In genomic region chr6:20805027-20805426, GRCh38 we compare ENCODE assay signal across 24 cellular contexts.
DNase-seq lines count a peak whose midpoint lies in the region; ATAC-seq and TF ChIP-seq lines count a peak whose summit lies in the region.
"Had no signal": no experiment of that assay in that cellular context is flagged by ENCODE, and none has a peak within 500 bp of the region (broad histone marks: within the 10 kb centered on the region; RNA-seq: fewer than 3 reads in every experiment).

No MANE protein-coding gene starts in this region.

- TF ChIP-seq CTCF in cardiac muscle cell (IDR thresholded peaks at IDR 0.05; ENCODE audit: low read depth, low read length), result no peak
- no peak for TF ChIP-seq CTCF in heart right ventricle (IDR thresholded peaks at IDR 0.05)
- TF ChIP-seq CTCF in hepatocyte (IDR thresholded peaks at IDR 0.05; ENCODE audit: poor library complexity), result no peak
- TF ChIP-seq CTCF in GM10248 (IDR thresholded peaks at IDR 0.05; ENCODE audit: control extremely low read depth, extremely low read depth, low read depth, missing control alignments), result no peak

- 67 to 79% methylated on average over 1 of the region's 1 CpG for WGBS in heart right ventricle, 2 donors
- 50% methylated on average over 1 of the region's 1 CpG for WGBS in hepatocyte (ENCODE audit: low lambda C conversion rate, missing lambda C conversion rate)

- H3K79me2 ChIP-seq in hepatocyte, result no peaks in the 10 kb centered on the region

- H3K4me3 ChIP-seq in cardiac muscle cell, result no peak overlapping the region
- no peak overlapping the region for H3K4me3 ChIP-seq in heart right ventricle
- no peak overlapping the region for H3K4me3 ChIP-seq in hepatocyte
- H3K4me3 ChIP-seq: adrenal gland, right atrium auricular region, stomach had no signal

- no peaks in the 10 kb centered on the region for H3K9me2 ChIP-seq in hepatocyte (replicated peaks; ENCODE audit: insufficient read depth)

- H3K9me3 ChIP-seq in cardiac muscle cell (ENCODE audit: low read depth) (no peaks in the 10 kb centered on the region), heart right ventricle (peaks cover 0 to 20% (median 13%) of the 10 kb centered on the region in 11 donors), hepatocyte (ENCODE audit: low read depth) (peaks cover 5% of the 10 kb centered on the region)

- H3K4me2 ChIP-seq in hepatocyte, result no peak overlapping the region

- H3K4me1 ChIP-seq in cardiac muscle cell (ENCODE audit: low read depth) (peaks cover 6% of the 10 kb centered on the region), heart right ventricle (peaks cover 0 to 27% (median 7%) of the 10 kb centered on the region in 9 donors), hepatocyte (ENCODE audit: insufficient read depth) (no peaks in the 10 kb centered on the region)
- H3K4me1 ChIP-seq: adrenal gland had no signal

- intact Hi-C loops in heart right ventricle (cut with DNase I), result no loop called here

- H3K27ac ChIP-seq in cardiac muscle cell (peak overlapping the region; percentile 79), heart right ventricle (peak overlapping the region in 1 of 10 donors; percentile 5), hepatocyte (peak overlapping the region; percentile 17)
- H3K27ac ChIP-seq: adrenal gland, HL-60, stomach had no signal

- H2AFZ ChIP-seq in hepatocyte, result no peak overlapping the region

- no peaks in the 10 kb centered on the region for H3K36me3 ChIP-seq in cardiac muscle cell
- no peaks in the 10 kb centered on the region for H3K36me3 ChIP-seq in heart right ventricle
- H3K36me3 ChIP-seq in hepatocyte (replicated peaks; ENCODE audit: insufficient read depth, low read depth), result no peaks in the 10 kb centered on the region
- H3K36me3 ChIP-seq: adrenal gland, right atrium auricular region had no signal

- H3K27me3 ChIP-seq in cardiac muscle cell (no peaks in the 10 kb centered on the region), heart right ventricle (no peaks in the 10 kb centered on the region), hepatocyte (no peaks in the 10 kb centered on the region)
- H3K27me3 ChIP-seq: adrenal gland, right atrium auricular region, stomach had no signal

- CTCF ChIA-PET in GM10248 (lab: Yijun Ruan, JAX), result interaction anchor here (4.2 kb wide), 1 partner anchor 11 kb away, joined by 12 read pairs; no protein-coding TSS in a partner anchor

- H4K20me1 ChIP-seq in hepatocyte (ENCODE audit: insufficient read depth, poor library complexity, severe bottlenecking), result no peaks in the 10 kb centered on the region

- ATAC-seq in heart right ventricle, result no peak
- ATAC-seq in HG03175 (IDR thresholded peaks at IDR 0.05; ENCODE audit: unreplicated experiment), result peak; percentile 50
- ATAC-seq: activated CD8-positive, alpha-beta memory T cell treated with anti-CD3 and anti-CD28 coated beads, Interleukin-2, amount 10 ng/mL, durations not matched to agents 7 days and 5 days had no signal

- DNase-seq in cardiac muscle cell (ENCODE audit: low read depth in 1 of 2, low spot score in 1 of 2) (no peak), heart right ventricle (no peak), hepatocyte (ENCODE audit: low spot score) (no peak), T1000 (lab: John Stamatoyannopoulos, UW) (no peak), GM10248 (ENCODE audit: extremely low spot score) (no peak), superior temporal gyrus (ENCODE audit: extremely low spot score) (no peak)
- DNase-seq in activated CD8-positive, alpha-beta memory T cell treated with anti-CD3 and anti-CD28 coated beads, Interleukin-2, amount 50 U/mL, for 48 hours, result no peak
- DNase-seq: activated CD4-positive, alpha-beta T cell treated with anti-CD3 and anti-CD28 coated beads for 1 hour; activated CD8-positive, alpha-beta memory T cell treated with anti-CD3 and anti-CD28 coated beads, Interleukin-2, amount 10 ng/mL, durations not matched to agents 7 days and 5 days; activated effector memory CD4-positive, alpha-beta T cell treated with anti-CD3 and anti-CD28 coated beads, Interleukin-2, amount 50 U/mL, for 16 hours; adrenal gland; CD4-positive, CD25-positive, alpha-beta regulatory T cell; cerebellar nuclear complex; DMS79; GOT3; mesendoderm; NCI-H2081; NCI-H524; OCI-M1; stomach; T-helper 9 cell had no signal

- POLR2A ChIA-PET in GM10248 (lab: Yijun Ruan, JAX), result no interaction called here
